Comparison of ENCODE assay signal across 8 cellular contexts in the genomic region with DNA sequence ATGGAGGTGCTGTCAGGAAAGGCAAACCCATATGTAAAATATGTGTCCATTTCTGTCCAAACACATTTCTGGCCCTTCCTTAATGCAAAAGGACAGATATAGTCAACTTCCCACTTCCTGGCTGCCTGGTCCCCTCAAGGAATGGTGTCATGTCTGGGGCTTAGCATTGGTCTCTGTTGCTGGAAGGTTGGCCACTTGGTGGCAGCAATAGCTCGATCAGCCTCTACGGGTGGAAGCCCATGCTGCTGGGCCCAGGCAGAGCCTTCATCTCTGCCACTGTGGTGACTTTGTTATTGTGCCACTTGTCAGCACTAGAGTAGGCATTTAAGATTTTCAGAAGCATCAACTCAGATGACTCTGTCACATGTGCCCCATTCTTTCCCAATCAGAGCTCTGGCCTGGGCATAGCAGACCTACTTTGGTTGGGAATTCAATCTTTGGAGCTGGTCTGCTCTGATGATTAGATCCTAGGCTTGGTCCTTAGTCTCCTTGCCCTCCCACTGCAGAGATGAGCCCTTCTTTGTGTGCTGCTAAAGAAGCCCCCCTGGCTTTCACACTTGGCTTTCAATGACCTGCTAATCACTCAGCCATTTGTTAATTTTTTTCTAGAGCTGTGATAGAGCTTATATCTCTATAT. TPM values are rescaled to one million over a fixed set of nuclear protein-coding genes. Genes with fewer than 3 reads are reported as not detected.
DNase-seq lines count a peak whose midpoint lies in the region; ATAC-seq, FAIRE-seq and TF ChIP-seq lines count a peak whose summit lies in the region.

No MANE protein-coding gene starts in this region.

- no peaks in the 10 kb centered on the region for H3K9me3 Mint-ChIP-seq in activated T-cell treated with anti-CD3 and anti-CD28 coated beads, Interleukin-2, amount 50 U/mL, for 4 hours
- H3K9me3 Mint-ChIP-seq in neural crest cell, result peaks cover 8% of the 10 kb centered on the region

- no peak for FAIRE-seq in A549 (lab: Jason Lieb, UNC)

- no peak overlapping the region for H3K27ac ChIP-seq in A549

- peak; percentile 57 for TF ChIP-seq CTCF in A549 (IDR thresholded peaks at IDR 0.05)
- peak; percentile 71 for TF ChIP-seq CTCF in GM12874 (IDR thresholded peaks at IDR 0.05; ENCODE audit: insufficient read depth, low read depth, low read length)
- TF ChIP-seq CTCF in neural crest cell (conservative IDR thresholded peaks at IDR 0.05), result peak; percentile 79

- H3K4me1 ChIP-seq in A549, result no peaks in the 10 kb centered on the region

- POLR2A ChIA-PET in A549 (lab: Yijun Ruan, JAX), result no interaction called here

- H3K4me3 ChIP-seq in A549, result no peak overlapping the region

- TF ChIP-seq EP300 in A549 (IDR thresholded peaks at IDR 0.05), result no peak

- peak; percentile 94 to 99 for ATAC-seq in A549
- peak; percentile 51 for ATAC-seq in HG03280 (IDR thresholded peaks at IDR 0.05; ENCODE audit: unreplicated experiment)
- peak; percentile 79 to 80 for ATAC-seq in activated T-cell treated with anti-CD3 and anti-CD28 coated beads, Interleukin-2, amount 50 U/mL, for 4 hours
- no peak for ATAC-seq in HG03139 (IDR thresholded peaks at IDR 0.05; ENCODE audit: unreplicated experiment)

- 7% methylated on average over 2 of the region's 2 CpGs for WGBS in A549 (ENCODE audit: missing lambda C conversion rate)

- peaks cover 5% of the 10 kb centered on the region for H3K4me1 Mint-ChIP-seq in activated T-cell treated with anti-CD3 and anti-CD28 coated beads, Interleukin-2, amount 50 U/mL, for 4 hours (ENCODE audit: low read depth)
- H3K4me1 Mint-ChIP-seq in neural crest cell, result no peaks in the 10 kb centered on the region

- DNase-seq in A549 (ENCODE audit: low read depth in 1 of 2, low spot score in 1 of 2), result peak; percentile 17 to 47
- DNase-seq in NCI-H774 (lab: John Stamatoyannopoulos, UW), result peak; percentile 53
- peak; percentile 25 for DNase-seq in activated T-cell treated with anti-CD3 and anti-CD28 coated beads, Interleukin-2, amount 50 U/mL, for 4 hours
- peak; percentile 4 for DNase-seq in fibroblast of the conjunctiva (ENCODE audit: low read depth)
- DNase-seq in neural crest cell (ENCODE audit: low read depth, low spot score), result peak; percentile 57

- H3K4me3 Mint-ChIP-seq in activated T-cell treated with anti-CD3 and anti-CD28 coated beads, Interleukin-2, amount 50 U/mL, for 4 hours, result no peak overlapping the region
- no peak overlapping the region for H3K4me3 Mint-ChIP-seq in neural crest cell

- H3K9me3 ChIP-seq in A549, result no peaks in the 10 kb centered on the region

- H3K27ac Mint-ChIP-seq in neural crest cell (ENCODE audit: unreplicated experiment), result no peak overlapping the region

- CTCF ChIA-PET in A549 (lab: Yijun Ruan, JAX), result interaction anchor here (0.6 to 4.0 kb wide), 15 partner anchors 8 to 192 kb away, joined by 3 to 27 read pairs (median 4); a partner anchor contains a TSS

- H3K36me3 Mint-ChIP-seq in activated T-cell treated with anti-CD3 and anti-CD28 coated beads, Interleukin-2, amount 50 U/mL, for 4 hours (ENCODE audit: insufficient read depth), result no peaks in the 10 kb centered on the region
- H3K36me3 Mint-ChIP-seq in neural crest cell (ENCODE audit: low read depth), result peaks cover 2% of the 10 kb centered on the region

- TF ChIP-seq RAD21 in A549 (conservative IDR thresholded peaks at IDR 0.05 in 1 of 2, IDR thresholded peaks at IDR 0.05 in 1 of 2), result peak; percentile 60 to 75

- no peaks in the 10 kb centered on the region for H3K27me3 Mint-ChIP-seq in activated T-cell treated with anti-CD3 and anti-CD28 coated beads, Interleukin-2, amount 50 U/mL, for 4 hours (ENCODE audit: low read depth)
- no peaks in the 10 kb centered on the region for H3K27me3 Mint-ChIP-seq in neural crest cell (ENCODE audit: low read depth)

- H3K4me2 ChIP-seq in A549, result no peak overlapping the region

- TF ChIP-seq POLR2A in A549 (IDR thresholded peaks at IDR 0.05; ENCODE audit: low read length), result no peak

TF ChIP-seq in A549, 52 proteins besides CTCF, POLR2A, EP300 and RAD21:
- TF ChIP-seq SMC3 (IDR thresholded peaks at IDR 0.05), result peak; percentile 51
- TF ChIP-seq BHLHE40 (IDR thresholded peaks at IDR 0.05; ENCODE audit: low read depth, low read length), result no peak

RNA-seq across cellular contexts. Expression of a gene that starts 51.0 kb away (rescaled TPM):
- 0.03 TPM in 1 of 2 replicates, not detected in the other for polyA plus RNA-seq in A549 (2011; rRNA removed)
- polyA plus RNA-seq in A549 (2012; cell fraction: cytosol; rRNA removed), result 0.01 and 0.06 TPM in 2 replicates
- polyA plus RNA-seq in A549 (2012; cell fraction: nucleus; rRNA removed), result 0.02 and 0.10 TPM in 2 replicates
- 0.04 to 0.05 TPM (median 0.05 TPM) in 3 replicates for polyA plus RNA-seq in A549 (2017; fragmentation: RNase III; extraction: RNeasy Plus Mini Kit Qiagen cat#74134 plus additional on column Dnase treatment)
- not detected in 2 replicates for polyA minus RNA-seq in A549 (2011; rRNA and poly(A)+ RNA removed)
- not detected for total RNA-seq in activated T-cell treated with anti-CD3 and anti-CD28 coated beads, Interleukin-2, amount 50 U/mL, for 4 hours
- 33.2 and 35.1 TPM in 2 replicates for total RNA-seq in neural crest cell

RNA-seq across cellular contexts. Expression of a gene that starts 58.5 kb away (rescaled TPM):
- polyA plus RNA-seq in A549 (2011; rRNA removed) (61.4 and 75.0 TPM in 2 replicates), A549 (2017; fragmentation: RNase III; extraction: RNeasy Plus Mini Kit Qiagen cat#74134 plus additional on column Dnase treatment) (15.7 to 18.2 TPM (median 17.7 TPM) in 3 replicates)
- 6.1 and 9.7 TPM in 2 replicates for polyA plus RNA-seq in A549 (2012; cell fraction: cytosol; rRNA removed)
- polyA plus RNA-seq in A549 (2012; cell fraction: nucleus; rRNA removed), result 11.5 and 12.3 TPM in 2 replicates
- polyA minus RNA-seq in A549 (2011; rRNA and poly(A)+ RNA removed), result 23.2 and 33.5 TPM in 2 replicates
- total RNA-seq in activated T-cell treated with anti-CD3 and anti-CD28 coated beads, Interleukin-2, amount 50 U/mL, for 4 hours, result 10 to 100 TPM; 35.1 to 41.9 (median 39.7) TPM
- total RNA-seq in neural crest cell, result 68.2 and 71.2 TPM in 2 replicates

Comparison
In these comparisons a context has a peak if more than half of its experiments do, and no peak if none do; other contexts are left out.
1. DNase-seq: peak in every context shown above with its lines; median percentile 57 in neural crest cell; 53 in NCI-H774; 32 in A549; 25 in activated T-cell treated with anti-CD3 and anti-CD28 coated beads, Interleukin-2, amount 50 U/mL, for 4 hours; 4 in fibroblast of the conjunctiva.
2. RNA of a gene that starts 51.0 kb away (total RNA-seq): 33.2 to 35.1 TPM in neural crest cell; not detected in activated T-cell treated with anti-CD3 and anti-CD28 coated beads, Interleukin-2, amount 50 U/mL, for 4 hours; every median in the first group is over 10 times any median in the second.
3. Peak in every context shown above with its lines, with median percentiles within 50 percentile points of each other: CTCF ChIP-seq.